In genomic region chr7:26199301-26200112, GRCh38 we compare ENCODE assay signal across 8 cellular contexts. TPM values are rescaled to one million over a fixed set of nuclear protein-coding genes. Genes with fewer than 3 reads are reported as not detected.
DNase-seq lines count a peak whose midpoint lies in the region; ATAC-seq and TF ChIP-seq lines count a peak whose summit lies in the region.

No MANE protein-coding gene starts in this region.

- no peaks in the 10 kb centered on the region for H3K27me3 Mint-ChIP-seq in activated T-helper 2 cell treated with anti-CD3 and anti-CD28 coated beads, Interferon-gamma antibody, Interleukin-2, Interleukin-4, amounts not matched to agents 10 μg/mL and 5 μg/mL and 100 μg/mL, durations not matched to agents 14 hours and 24 hours and 36 hours (ENCODE audit: low read depth)
- H3K27me3 Mint-ChIP-seq in neural progenitor cell (ENCODE audit: insufficient read depth, low read depth) = peaks cover 8% of the 10 kb centered on the region

- peaks cover 11% of the 10 kb centered on the region; the same call in 1 of the 2 replicates for H4K20me1 ChIP-seq in OCI-LY1 (ENCODE audit: insufficient read depth, low read length)
- H4K20me1 ChIP-seq in neural progenitor cell (ENCODE audit: low read depth) = peaks cover 77% of the 10 kb centered on the region

- TF ChIP-seq CTCF in OCI-LY1 (IDR thresholded peaks at IDR 0.05; ENCODE audit: low read length) = no peak
- no peak for TF ChIP-seq CTCF in fibroblast of the aortic adventitia (IDR thresholded peaks at IDR 0.05; ENCODE audit: insufficient read depth, low read length)
- TF ChIP-seq CTCF in neural progenitor cell (IDR thresholded peaks at IDR 0.05) = peak; percentile 3

- intact Hi-C loops in activated T-helper 2 cell treated with anti-CD3 and anti-CD28 coated beads, Interferon-gamma antibody, Interleukin-2, Interleukin-4, amounts not matched to agents 10 μg/mL and 5 μg/mL and 100 μg/mL, durations not matched to agents 14 hours and 24 hours and 36 hours (cut with micrococcal nuclease) = loop anchor here (1.0 to 10.0 kb wide), 9 partner anchors 46 to 663 kb away; partner anchors contain the start of gene SKAP2

- H3K4me2 ChIP-seq in OCI-LY1 (ENCODE audit: low read length) (peak overlapping the region; percentile 81), neural progenitor cell (peak overlapping the region; percentile 96)

- H3K36me3 Mint-ChIP-seq in activated T-helper 2 cell treated with anti-CD3 and anti-CD28 coated beads, Interferon-gamma antibody, Interleukin-2, Interleukin-4, amounts not matched to agents 10 μg/mL and 5 μg/mL and 100 μg/mL, durations not matched to agents 14 hours and 24 hours and 36 hours (ENCODE audit: low read depth) = peaks cover 85% of the 10 kb centered on the region
- peaks cover 54% of the 10 kb centered on the region for H3K36me3 Mint-ChIP-seq in neural progenitor cell

- H2AFZ ChIP-seq in OCI-LY1 (ENCODE audit: low read length) (no peak overlapping the region), neural progenitor cell (replicated peaks) (no peak overlapping the region)

- no peak for ATAC-seq in GM18907 (IDR thresholded peaks at IDR 0.05; ENCODE audit: unreplicated experiment)

- peak overlapping the region; percentile 100 for H3K27ac Mint-ChIP-seq in activated T-helper 2 cell treated with anti-CD3 and anti-CD28 coated beads, Interferon-gamma antibody, Interleukin-2, Interleukin-4, amounts not matched to agents 10 μg/mL and 5 μg/mL and 100 μg/mL, durations not matched to agents 14 hours and 24 hours and 36 hours
- peak overlapping the region; percentile 99 for H3K27ac Mint-ChIP-seq in neural progenitor cell

- peak overlapping the region; percentile 76 for H3K4me3 ChIP-seq in OCI-LY1 (ENCODE audit: low read depth, low read length, poor library complexity, severe bottlenecking)
- H3K4me3 ChIP-seq in fibroblast of the aortic adventitia (ENCODE audit: low read depth, low read length) = peak overlapping the region; percentile 99
- peak overlapping the region; percentile 91 for H3K4me3 ChIP-seq in neural progenitor cell

- H3K9me3 ChIP-seq in OCI-LY1 (ENCODE audit: low read length) (no peaks in the 10 kb centered on the region), neural progenitor cell (ENCODE audit: low read depth) (no peaks in the 10 kb centered on the region)

- H3K27ac ChIP-seq in OCI-LY1 (ENCODE audit: low read depth, low read length, poor library complexity, severe bottlenecking) = peak overlapping the region; percentile 97
- H3K27ac ChIP-seq in neural progenitor cell = peak overlapping the region; percentile 99
- peak overlapping the region; percentile 100 for H3K27ac ChIP-seq in substantia nigra (ENCODE audit: low read depth, low read length, poor library complexity, severe bottlenecking)

- H3F3A ChIP-seq in OCI-LY1 (ENCODE audit: insufficient read depth, low read length) (peaks cover 34% of the 10 kb centered on the region), neural progenitor cell (ENCODE audit: low read depth) (peaks cover 73% of the 10 kb centered on the region)

- no peaks in the 10 kb centered on the region for H3K9me3 Mint-ChIP-seq in activated T-helper 2 cell treated with anti-CD3 and anti-CD28 coated beads, Interferon-gamma antibody, Interleukin-2, Interleukin-4, amounts not matched to agents 10 μg/mL and 5 μg/mL and 100 μg/mL, durations not matched to agents 14 hours and 24 hours and 36 hours
- H3K9me3 Mint-ChIP-seq in neural progenitor cell = peaks cover 9% of the 10 kb centered on the region

- peak overlapping the region; percentile 100 for H3K4me3 Mint-ChIP-seq in activated T-helper 2 cell treated with anti-CD3 and anti-CD28 coated beads, Interferon-gamma antibody, Interleukin-2, Interleukin-4, amounts not matched to agents 10 μg/mL and 5 μg/mL and 100 μg/mL, durations not matched to agents 14 hours and 24 hours and 36 hours (ENCODE audit: low read depth)
- peak overlapping the region; percentile 97 for H3K4me3 Mint-ChIP-seq in neural progenitor cell

- no peaks in the 10 kb centered on the region for H3K27me3 ChIP-seq in OCI-LY1 (ENCODE audit: insufficient read depth, low read length)
- H3K27me3 ChIP-seq in neural progenitor cell = no peaks in the 10 kb centered on the region

- DNase-seq in NCI-H1436 (lab: John Stamatoyannopoulos, UW) (peak; percentile 51), NCI-H1436 treated with DMSO at 0.1 percent for 48 hours (lab: John Stamatoyannopoulos, UW) (no peak), fibroblast of the aortic adventitia (ENCODE audit: low read depth) (peak; percentile 50), neural progenitor cell (ENCODE audit: low spot score) (peak; percentile 86), substantia nigra (lab: John Stamatoyannopoulos, UW) (peak in 45 of 49 donors; percentile 15 to 83 (median 53))
- peak; percentile 60 for DNase-seq in activated T-helper 2 cell treated with anti-CD3 and anti-CD28 coated beads, Interferon-gamma antibody, Interleukin-2, Interleukin-4, amounts not matched to agents 10 μg/mL and 5 μg/mL and 100 μg/mL, durations not matched to agents 14 hours and 24 hours and 36 hours (ENCODE audit: low spot score)

- no peaks in the 10 kb centered on the region for H3K9me2 ChIP-seq in OCI-LY1 (ENCODE audit: low read depth, low read length)

- H3K9ac ChIP-seq in OCI-LY1 (ENCODE audit: low read length) (peak overlapping the region; percentile 93), neural progenitor cell (peak overlapping the region; percentile 96)

- H3K4me1 Mint-ChIP-seq in activated T-helper 2 cell treated with anti-CD3 and anti-CD28 coated beads, Interferon-gamma antibody, Interleukin-2, Interleukin-4, amounts not matched to agents 10 μg/mL and 5 μg/mL and 100 μg/mL, durations not matched to agents 14 hours and 24 hours and 36 hours (ENCODE audit: low read depth) = peaks cover 43% of the 10 kb centered on the region
- H3K4me1 Mint-ChIP-seq in neural progenitor cell = peaks cover 44% of the 10 kb centered on the region

- H3K4me1 ChIP-seq in OCI-LY1 (ENCODE audit: insufficient read depth, low read length, severe bottlenecking) (peaks cover 55% of the 10 kb centered on the region), neural progenitor cell (peaks cover 32% of the 10 kb centered on the region)

- H3K79me2 ChIP-seq in OCI-LY1 (ENCODE audit: insufficient read depth, low read length) = peaks cover 82% of the 10 kb centered on the region
- peaks cover 91% of the 10 kb centered on the region for H3K79me2 ChIP-seq in neural progenitor cell (ENCODE audit: low read depth)

- peaks cover 86% of the 10 kb centered on the region for H3K36me3 ChIP-seq in OCI-LY1 (ENCODE audit: insufficient read depth, low read length)
- H3K36me3 ChIP-seq in neural progenitor cell = peaks cover 40% of the 10 kb centered on the region

RNA-seq across cellular contexts. Expression of gene HNRNPA2B1, which starts 1.0 kb away (rescaled TPM):
- total RNA-seq in activated T-helper 2 cell treated with anti-CD3 and anti-CD28 coated beads, Interferon-gamma antibody, Interleukin-2, Interleukin-4, amounts not matched to agents 10 μg/mL and 5 μg/mL and 100 μg/mL, durations not matched to agents 14 hours and 24 hours and 36 hours = 835 and 845 TPM in 2 replicates
- total RNA-seq in fibroblast of the aortic adventitia (ENCODE audit: low replicate concordance) (141 and 234 TPM in 2 replicates), neural progenitor cell (ENCODE audit: low replicate concordance) (552 and 601 TPM in 2 replicates)

RNA-seq across cellular contexts. Expression of gene CBX3, which starts 2.0 kb away (rescaled TPM):
- 274 and 275 TPM in 2 replicates for total RNA-seq in activated T-helper 2 cell treated with anti-CD3 and anti-CD28 coated beads, Interferon-gamma antibody, Interleukin-2, Interleukin-4, amounts not matched to agents 10 μg/mL and 5 μg/mL and 100 μg/mL, durations not matched to agents 14 hours and 24 hours and 36 hours
- 160 and 225 TPM in 2 replicates for total RNA-seq in fibroblast of the aortic adventitia (ENCODE audit: low replicate concordance)
- 249 and 360 TPM in 2 replicates for total RNA-seq in neural progenitor cell (ENCODE audit: low replicate concordance)

RNA-seq across cellular contexts. Expression of gene NFE2L3, which starts 47.5 kb away (rescaled TPM):
- 42.3 and 44.6 TPM in 2 replicates for total RNA-seq in activated T-helper 2 cell treated with anti-CD3 and anti-CD28 coated beads, Interferon-gamma antibody, Interleukin-2, Interleukin-4, amounts not matched to agents 10 μg/mL and 5 μg/mL and 100 μg/mL, durations not matched to agents 14 hours and 24 hours and 36 hours
- total RNA-seq in fibroblast of the aortic adventitia (ENCODE audit: low replicate concordance) (0.18 and 1.2 TPM in 2 replicates), neural progenitor cell (ENCODE audit: low replicate concordance) (6.2 and 6.9 TPM in 2 replicates)
